In the genomic region with DNA sequence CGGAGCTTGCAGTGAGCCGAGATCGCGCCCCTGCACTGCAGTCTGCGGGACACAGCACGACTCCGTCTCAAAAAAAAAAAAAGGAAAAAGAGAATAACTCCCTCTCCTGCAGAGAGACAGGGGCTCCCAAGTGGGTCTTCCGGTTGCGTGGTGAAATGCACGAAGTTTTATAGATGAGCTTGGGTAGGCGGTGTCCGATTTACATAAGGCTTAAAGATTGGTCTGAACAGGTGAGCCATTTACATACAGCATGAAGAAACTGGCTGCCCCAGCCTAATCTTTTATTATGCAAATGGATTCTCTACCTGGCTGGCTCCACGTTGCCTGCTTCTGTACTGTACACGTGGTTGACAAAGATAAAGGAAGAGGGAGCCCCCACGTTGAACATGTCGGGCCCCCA, we compare ENCODE assay signal across 13 cellular contexts. TPM values are rescaled to one million over a fixed set of nuclear protein-coding genes. Genes with fewer than 3 reads are reported as not detected.
DNase-seq lines count a peak whose midpoint lies in the region; ATAC-seq and TF ChIP-seq lines count a peak whose summit lies in the region.
"Had no signal": no experiment of that assay in that cellular context is flagged by ENCODE, and none has a peak within 500 bp of the region (broad histone marks: within the 10 kb centered on the region; RNA-seq: fewer than 3 reads in every experiment).

No MANE protein-coding gene starts in this region.

- no peak overlapping the region for H3K27ac Mint-ChIP-seq in HFFc6
- H3K27ac Mint-ChIP-seq: activated T-helper 17 cell treated with anti-CD3 and anti-CD28 coated beads, Interleukin-2, amount 50 U/mL, for 72 hours had no signal

- ATAC-seq in GM18520 (IDR thresholded peaks at IDR 0.05; ENCODE audit: unreplicated experiment) = no peak
- ATAC-seq in GM21515 (IDR thresholded peaks at IDR 0.05; ENCODE audit: unreplicated experiment) = no peak
- ATAC-seq: activated T-helper 17 cell treated with anti-CD3 and anti-CD28 coated beads, Interleukin-2, amount 50 U/mL, for 72 hours had no signal

- no peaks in the 10 kb centered on the region for H3K4me1 Mint-ChIP-seq in HFFc6 (ENCODE audit: low read depth)

- no peaks in the 10 kb centered on the region; the same call in 1 of the 2 replicates for H3K9me3 Mint-ChIP-seq in HFFc6
- H3K9me3 Mint-ChIP-seq: activated T-helper 17 cell treated with anti-CD3 and anti-CD28 coated beads, Interleukin-2, amount 50 U/mL, for 72 hours had no signal

- H3K27ac ChIP-seq in C4-2B (peak overlapping the region; percentile 39), VCaP (peak overlapping the region; percentile 12; the same call in 1 of the 2 replicates)
- H3K27ac ChIP-seq: brain microvascular endothelial cell, tibial nerve had no signal

- no peaks in the 10 kb centered on the region for H3K36me3 Mint-ChIP-seq in HFFc6 (ENCODE audit: low read depth)

- peak; percentile 73 for DNase-seq in NCI-H1105 treated with DMSO at 0.1 percent for 48 hours (lab: John Stamatoyannopoulos, UW)
- peak; percentile 43 for DNase-seq in iPS-NIHi7 (ENCODE audit: extremely low spot score)
- DNase-seq in NCI-H1092 treated with DMSO at 0.1 percent for 48 hours (lab: John Stamatoyannopoulos, UW) = no peak
- no peak for DNase-seq in HFFc6
- DNase-seq: brain microvascular endothelial cell, Karpas-422, NCI-H524 had no signal

- no peak overlapping the region for H3K4me3 Mint-ChIP-seq in HFFc6
- H3K4me3 Mint-ChIP-seq: activated T-helper 17 cell treated with anti-CD3 and anti-CD28 coated beads, Interleukin-2, amount 50 U/mL, for 72 hours had no signal

- H3K27me3 Mint-ChIP-seq in HFFc6 (ENCODE audit: insufficient read depth) = peaks cover 3% of the 10 kb centered on the region; the same call in 1 of the 2 replicates

- TF ChIP-seq CTCF in C4-2B (conservative IDR thresholded peaks at IDR 0.05) = no peak
- TF ChIP-seq CTCF in VCaP (conservative IDR thresholded peaks at IDR 0.05) = no peak
- TF ChIP-seq CTCF in HFFc6 (IDR thresholded peaks at IDR 0.05) = no peak

RNA-seq across cellular contexts. Expression of a gene that starts 19.5 kb away (rescaled TPM):
- under 1 TPM in 3 of 6 experiments, not detected in 3; 0.05 to 0.14 (median 0.07) TPM for total RNA-seq in HFFc6 (2021; fragmentation: NEBNext Ultra II Directional; extraction: Animal tissue kit (Norgen Biotek cat#: 25700))

Comparison
In these comparisons a context has a peak if more than half of its experiments do, and no peak if none do; other contexts are left out.
1. DNase-seq: peak in NCI-H1105 treated with DMSO at 0.1 percent for 48 hours (single experiment) and iPS-NIHi7 (single experiment); none in NCI-H1092 treated with DMSO at 0.1 percent for 48 hours (single experiment) and HFFc6 (single experiment).